1 cellular context compared by ENCODE assay signal in genomic region chr2:241217320-241218031, GRCh38.
TF ChIP-seq lines count a peak whose summit lies in the region.

No MANE protein-coding gene starts in this region.

TF ChIP-seq in WTC11, 78 proteins besides CTCF, POLR2A, EP300 and RAD21 (continued from another document):
- TF ChIP-seq SMAD4 (CRISPR knock-in tag; IDR thresholded peaks at IDR 0.05), result no peak
- TF ChIP-seq CDX4 (CRISPR knock-in tag; IDR thresholded peaks at IDR 0.05; ENCODE audit: borderline replicate concordance), result no peak
- no peak for TF ChIP-seq E2F4 (CRISPR knock-in tag; IDR thresholded peaks at IDR 0.05; ENCODE audit: borderline replicate concordance, low read depth)
- TF ChIP-seq RELA (CRISPR knock-in tag; IDR thresholded peaks at IDR 0.05; ENCODE audit: borderline replicate concordance), result no peak
- no peak for TF ChIP-seq ZNF423 (CRISPR knock-in tag; IDR thresholded peaks at IDR 0.05)
- no peak for TF ChIP-seq MYBL2 (CRISPR knock-in tag; IDR thresholded peaks at IDR 0.05)
- no peak for TF ChIP-seq IRF1 (CRISPR knock-in tag; IDR thresholded peaks at IDR 0.05)
- peak; percentile 84; the same call in 1 of the 2 replicates for TF ChIP-seq MAX (CRISPR knock-in tag; IDR thresholded peaks at IDR 0.05)
- TF ChIP-seq IRF2 (CRISPR knock-in tag; IDR thresholded peaks at IDR 0.05; ENCODE audit: borderline replicate concordance, low read depth), result no peak
- no peak for TF ChIP-seq ATF1 (CRISPR knock-in tag; IDR thresholded peaks at IDR 0.05)
- peak; percentile 67 for TF ChIP-seq ESRRA (CRISPR knock-in tag; IDR thresholded peaks at IDR 0.05; ENCODE audit: borderline replicate concordance)
- TF ChIP-seq ARID4B (CRISPR knock-in tag; IDR thresholded peaks at IDR 0.05; ENCODE audit: borderline replicate concordance), result no peak
- no peak for TF ChIP-seq ZMAT4 (CRISPR knock-in tag; IDR thresholded peaks at IDR 0.05)
- peak; percentile 48; the same call in 1 of the 2 replicates for TF ChIP-seq FOXP1 (CRISPR knock-in tag; IDR thresholded peaks at IDR 0.05; ENCODE audit: borderline replicate concordance)
- no peak for TF ChIP-seq ZNF317 (CRISPR knock-in tag; IDR thresholded peaks at IDR 0.05; ENCODE audit: borderline replicate concordance, low read depth)
- TF ChIP-seq GABPB1 (CRISPR knock-in tag; IDR thresholded peaks at IDR 0.05), result peak; percentile 59
- peak; percentile 35; the same call in 1 of the 2 replicates for TF ChIP-seq CREB1 (CRISPR knock-in tag; IDR thresholded peaks at IDR 0.05)
